8 cellular contexts compared by ENCODE assay signal in genomic region chr6:17589402-17590116, GRCh38. TPM values are rescaled to one million over a fixed set of nuclear protein-coding genes. Genes with fewer than 3 reads are reported as not detected.
DNase-seq lines count a peak whose midpoint lies in the region; ATAC-seq, FAIRE-seq and TF ChIP-seq lines count a peak whose summit lies in the region.

No MANE protein-coding gene starts in this region.

- H3K18ac ChIP-seq in mesenchymal stem cell (ENCODE audit: low read depth in 1 of 2, low read length in 2 of 2) = no peak overlapping the region

- H3K27ac ChIP-seq in mesenchymal stem cell (ENCODE audit: low read length, poor library complexity, severe bottlenecking) (peak overlapping the region; percentile 91), tibial nerve (no peak overlapping the region), kidney (ENCODE audit: low read depth in 2 of 2, low read length in 2 of 2) (no peak overlapping the region)

- H3K9me3 ChIP-seq in mesenchymal stem cell (ENCODE audit: control insufficient read depth, low read length) (peaks cover 2% of the 10 kb centered on the region), tibial nerve (no peaks in the 10 kb centered on the region), kidney (ENCODE audit: control insufficient read depth in 1 of 2, low read length in 2 of 2) (no peaks in the 10 kb centered on the region)

- H3K4me1 ChIP-seq in mesenchymal stem cell (ENCODE audit: control insufficient read depth, insufficient read depth, low read depth, low read length) (peaks cover 6% of the 10 kb centered on the region), tibial nerve (peaks cover 0 to 2% (median 0%) of the 10 kb centered on the region in 4 donors), kidney (ENCODE audit: control insufficient read depth in 1 of 2, insufficient read depth in 1 of 2, low read depth in 1 of 2, low read length in 2 of 2) (no peaks in the 10 kb centered on the region)

- H3K4ac ChIP-seq in mesenchymal stem cell (ENCODE audit: low read depth in 1 of 2, low read length in 2 of 2) = no peak overlapping the region

- H2BK120ac ChIP-seq in mesenchymal stem cell (ENCODE audit: low read depth, low read length) = no peak overlapping the region

- TF ChIP-seq CTCF in tibial nerve (IDR thresholded peaks at IDR 0.05) (no peak), kidney (IDR thresholded peaks at IDR 0.05; ENCODE audit: borderline replicate concordance, extremely low read depth, insufficient read depth) (no peak)

- TF ChIP-seq POLR2A in tibial nerve (IDR thresholded peaks at IDR 0.05) = no peak

- H3K4me3 Mint-ChIP-seq in activated CD8-positive, alpha-beta T cell treated with anti-CD3 and anti-CD28 coated beads, Interleukin-2, amount 10 ng/mL, durations not matched to agents 7 days and 5 days = no peak overlapping the region

- POLR2A ChIA-PET in activated CD8-positive, alpha-beta T cell treated with anti-CD3 and anti-CD28 coated beads, Interleukin-2, amount 10 ng/mL, durations not matched to agents 7 days and 5 days (lab: Charles Lee) = interaction anchor here (2.2 kb wide), 1 partner anchor 11 kb away, joined by 10 read pairs; the partner anchor contains the start of gene FAM8A1

- 22% methylated on average over 5 of the region's 5 CpGs for WGBS in mesenchymal stem cell
- 73 to 78% methylated on average over 5 of the region's 5 CpGs for WGBS in tibial nerve, 2 donors

- H3K27me3 Mint-ChIP-seq in activated CD8-positive, alpha-beta T cell treated with anti-CD3 and anti-CD28 coated beads, Interleukin-2, amount 10 ng/mL, durations not matched to agents 7 days and 5 days (ENCODE audit: low read depth) = no peaks in the 10 kb centered on the region

- no peak overlapping the region for H3K14ac ChIP-seq in mesenchymal stem cell (ENCODE audit: low read length in 2 of 2)

- no peak overlapping the region for H3K9ac ChIP-seq in mesenchymal stem cell (ENCODE audit: low read length)
- no peak overlapping the region for H3K9ac ChIP-seq in kidney (ENCODE audit: low read length in 2 of 2)

- H4K8ac ChIP-seq in mesenchymal stem cell (ENCODE audit: low read length) = no peak overlapping the region

- H3K9me3 Mint-ChIP-seq in activated CD8-positive, alpha-beta T cell treated with anti-CD3 and anti-CD28 coated beads, Interleukin-2, amount 10 ng/mL, durations not matched to agents 7 days and 5 days (ENCODE audit: insufficient read depth) = no peaks in the 10 kb centered on the region

- H3K36me3 Mint-ChIP-seq in activated CD8-positive, alpha-beta T cell treated with anti-CD3 and anti-CD28 coated beads, Interleukin-2, amount 10 ng/mL, durations not matched to agents 7 days and 5 days (ENCODE audit: low read depth) = no peaks in the 10 kb centered on the region

- H3K27ac Mint-ChIP-seq in activated CD8-positive, alpha-beta T cell treated with anti-CD3 and anti-CD28 coated beads, Interleukin-2, amount 10 ng/mL, durations not matched to agents 7 days and 5 days = no peak overlapping the region

- no peak overlapping the region for H3K23ac ChIP-seq in mesenchymal stem cell (ENCODE audit: low read length in 2 of 2)

- H2BK15ac ChIP-seq in mesenchymal stem cell (ENCODE audit: low read depth, poor library complexity, severe bottlenecking) = no peak overlapping the region

- no peak for FAIRE-seq in kidney (lab: Jason Lieb, UNC)

- intact Hi-C loops in kidney (cut with DNase I) = loop anchor here (10.0 kb wide), 1 partner anchor 435 kb away; no protein-coding TSS in a partner anchor

- DNase-seq in Daoy (ENCODE audit: low read depth) (peak; percentile 88), mesenchymal stem cell (peak; percentile 92), tibial nerve (ENCODE audit: low spot score in 2 of 2) (no peak), kidney (no peak), NCI-H1105 (lab: John Stamatoyannopoulos, UW) (no peak)
- no peak for DNase-seq in activated CD8-positive, alpha-beta T cell treated with anti-CD3 and anti-CD28 coated beads, Interleukin-2, amount 10 ng/mL, durations not matched to agents 7 days and 5 days

- no peak overlapping the region for H4K91ac ChIP-seq in mesenchymal stem cell (ENCODE audit: low read length)

- H3K4me1 Mint-ChIP-seq in activated CD8-positive, alpha-beta T cell treated with anti-CD3 and anti-CD28 coated beads, Interleukin-2, amount 10 ng/mL, durations not matched to agents 7 days and 5 days (ENCODE audit: low read depth) = peaks cover 19% of the 10 kb centered on the region

- H2AFZ ChIP-seq in mesenchymal stem cell (ENCODE audit: low read depth, low read length) = no peak overlapping the region

- H3K4me3 ChIP-seq in mesenchymal stem cell (ENCODE audit: insufficient read depth in 1 of 2, low read depth in 1 of 2, low read length in 2 of 2) (no peak overlapping the region), tibial nerve (no peak overlapping the region), kidney (ENCODE audit: low read length in 2 of 2) (no peak overlapping the region)

- CTCF ChIA-PET in activated CD8-positive, alpha-beta T cell treated with anti-CD3 and anti-CD28 coated beads, Interleukin-2, amount 10 ng/mL, durations not matched to agents 7 days and 5 days (lab: Charles Lee) = interaction anchor here (0.8 kb wide), 1 partner anchor 215 kb away, joined by 5 read pairs; no protein-coding TSS in a partner anchor

- H3K79me1 ChIP-seq in mesenchymal stem cell (replicated peaks; ENCODE audit: low read length, poor library complexity, severe bottlenecking) = no peaks in the 10 kb centered on the region

- no peak overlapping the region for H2AK5ac ChIP-seq in mesenchymal stem cell (ENCODE audit: low read length, severe bottlenecking)

- H3K36me3 ChIP-seq in mesenchymal stem cell (ENCODE audit: control insufficient read depth in 1 of 2, insufficient read depth in 2 of 2, low read depth in 1 of 2, low read length in 2 of 2) = no peaks in the 10 kb centered on the region
- no peaks in the 10 kb centered on the region for H3K36me3 ChIP-seq in tibial nerve
- no peaks in the 10 kb centered on the region for H3K36me3 ChIP-seq in kidney (ENCODE audit: control insufficient read depth in 1 of 2, insufficient read depth in 2 of 2, low read length in 2 of 2)

- TF ChIP-seq EP300 in tibial nerve (IDR thresholded peaks at IDR 0.05) = no peak

- ATAC-seq in HG02852 (IDR thresholded peaks at IDR 0.05; ENCODE audit: unreplicated experiment) (peak; percentile 67), GM18861 (IDR thresholded peaks at IDR 0.05; ENCODE audit: unreplicated experiment) (no peak)
- ATAC-seq in activated CD8-positive, alpha-beta T cell treated with anti-CD3 and anti-CD28 coated beads, Interleukin-2, amount 10 ng/mL, durations not matched to agents 7 days and 5 days = peak; percentile 45

- H2BK5ac ChIP-seq in mesenchymal stem cell (ENCODE audit: low read depth, low read length, poor library complexity, severe bottlenecking) = no peak overlapping the region

- H3K27me3 ChIP-seq in mesenchymal stem cell (ENCODE audit: control insufficient read depth in 1 of 2, insufficient read depth in 1 of 2, low read length in 2 of 2) (no peaks in the 10 kb centered on the region), tibial nerve (no peaks in the 10 kb centered on the region)

- H3K4me2 ChIP-seq in mesenchymal stem cell (ENCODE audit: low read length, poor library complexity, severe bottlenecking) = peak overlapping the region; percentile 36

- no peak overlapping the region for H2BK12ac ChIP-seq in mesenchymal stem cell (ENCODE audit: low read length in 2 of 2)

RNA-seq across cellular contexts. Expression of gene FAM8A1, which starts 10.5 kb away (rescaled TPM):
- 6.1 and 9.7 TPM in 2 replicates for total RNA-seq in Daoy (2014; rRNA removed; shearing (Covaris generic))
- 1 to 10 TPM; 6.2 TPM for total RNA-seq in activated CD8-positive, alpha-beta T cell treated with anti-CD3 and anti-CD28 coated beads, Interleukin-2, amount 10 ng/mL, durations not matched to agents 7 days and 5 days
- 18.6 TPM for polyA plus RNA-seq in mesenchymal stem cell (2013, experiment 1 of 2)
- 20.3 TPM for polyA plus RNA-seq in mesenchymal stem cell (2013, experiment 2 of 2)
- total RNA-seq in tibial nerve (10 to 100 TPM; 35.6 to 47.6 (median 36.2) TPM), kidney (20.7 TPM)
- 16.9 TPM for polyA plus RNA-seq in kidney (ENCODE audit: insufficient read depth, low read depth, low replicate concordance)

Comparison
In these comparisons a context has a peak if more than half of its experiments do, and no peak if none do; other contexts are left out.
1. DNase-seq: peak in Daoy (single experiment) and mesenchymal stem cell (single experiment); none in activated CD8-positive, alpha-beta T cell treated with anti-CD3 and anti-CD28 coated beads, Interleukin-2, amount 10 ng/mL, durations not matched to agents 7 days and 5 days (single experiment), tibial nerve (0 of 2), kidney (single experiment) and NCI-H1105 (single experiment).